ENCODE assay signal across 1 cellular context in the genomic region with DNA sequence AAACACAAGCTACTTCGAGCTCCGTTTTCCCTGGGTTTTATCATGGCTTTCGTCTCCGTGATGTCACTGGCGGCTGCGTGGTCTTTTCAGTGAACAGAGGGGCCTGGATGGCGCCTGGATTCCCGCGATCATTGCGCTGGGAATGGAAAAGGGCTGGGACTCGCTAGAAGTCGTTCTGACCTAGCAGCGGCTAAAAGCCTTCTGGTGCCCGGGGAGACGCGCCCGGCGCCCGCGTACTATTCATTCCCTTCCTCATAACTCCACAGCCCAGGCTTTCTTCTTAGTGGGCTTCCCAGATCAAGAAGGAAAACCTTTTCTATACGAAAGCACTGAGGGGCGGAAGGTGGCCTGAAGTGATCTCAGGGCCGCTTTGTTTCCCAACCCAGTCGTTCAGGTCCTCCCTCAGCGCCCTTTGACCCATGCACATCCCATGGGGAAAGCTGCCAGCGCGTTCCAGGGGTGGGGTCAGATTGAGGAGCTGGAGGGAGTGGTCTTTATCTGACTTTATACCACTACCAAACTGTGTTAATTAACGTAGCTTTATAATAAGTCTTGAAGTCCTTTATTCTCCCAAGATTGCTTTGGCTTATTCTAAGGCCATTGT.
A peak's percentile ranks its signal among the peaks of the same experiment; 100 is the strongest.
TF ChIP-seq lines count a peak whose summit lies in the region.

No MANE protein-coding gene starts in this region.

TF ChIP-seq in HepG2, 621 proteins besides CTCF, POLR2A, EP300 and RAD21 (continued from another document):
- TF ChIP-seq, protein P1, sequence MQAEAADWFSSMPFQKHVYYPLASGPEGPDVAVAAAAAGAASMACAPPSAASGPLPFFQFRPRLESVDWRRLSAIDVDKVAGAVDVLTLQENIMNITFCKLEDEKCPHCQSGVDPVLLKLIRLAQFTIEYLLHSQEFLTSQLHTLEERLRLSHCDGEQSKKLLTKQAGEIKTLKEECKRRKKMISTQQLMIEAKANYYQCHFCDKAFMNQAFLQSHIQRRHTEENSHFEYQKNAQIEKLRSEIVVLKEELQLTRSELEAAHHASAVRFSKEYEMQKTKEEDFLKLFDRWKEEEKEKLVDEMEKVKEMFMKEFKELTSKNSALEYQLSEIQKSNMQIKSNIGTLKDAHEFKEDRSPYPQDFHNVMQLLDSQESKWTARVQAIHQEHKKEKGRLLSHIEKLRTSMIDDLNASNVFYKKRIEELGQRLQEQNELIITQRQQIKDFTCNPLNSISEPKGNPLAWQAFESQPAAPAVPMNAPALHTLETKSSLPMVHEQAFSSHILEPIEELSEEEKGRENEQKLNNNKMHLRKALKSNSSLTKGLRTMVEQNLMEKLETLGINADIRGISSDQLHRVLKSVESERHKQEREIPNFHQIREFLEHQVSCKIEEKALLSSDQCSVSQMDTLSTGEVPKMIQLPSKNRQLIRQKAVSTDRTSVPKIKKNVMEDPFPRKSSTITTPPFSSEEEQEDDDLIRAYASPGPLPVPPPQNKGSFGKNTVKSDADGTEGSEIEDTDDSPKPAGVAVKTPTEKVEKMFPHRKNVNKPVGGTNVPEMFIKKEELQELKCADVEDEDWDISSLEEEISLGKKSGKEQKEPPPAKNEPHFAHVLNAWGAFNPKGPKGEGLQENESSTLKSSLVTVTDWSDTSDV (CRISPR knock-in tag; IDR thresholded peaks at IDR 0.05), result no peak
- no peak for TF ChIP-seq FOSL2 (CRISPR knock-in tag; IDR thresholded peaks at IDR 0.05)
- TF ChIP-seq, protein P2, sequence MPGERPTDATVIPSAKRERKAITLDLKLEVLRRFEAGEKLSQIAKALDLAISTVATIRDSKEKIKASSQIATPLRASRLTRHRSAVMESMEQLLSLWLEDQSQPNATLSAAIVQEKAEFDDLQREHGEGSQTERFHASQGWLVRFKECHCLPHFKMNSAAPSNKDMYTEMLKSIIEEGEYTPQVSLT (CRISPR knock-in tag; IDR thresholded peaks at IDR 0.05; ENCODE audit: borderline replicate concordance, low read depth), result no peak
- TF ChIP-seq ATF1 (CRISPR knock-in tag; IDR thresholded peaks at IDR 0.05), result no peak
- TF ChIP-seq FOSL1 (CRISPR knock-in tag; IDR thresholded peaks at IDR 0.05; ENCODE audit: borderline replicate concordance), result no peak
- TF ChIP-seq FIP1L1 (IDR thresholded peaks at IDR 0.05; ENCODE audit: borderline replicate concordance, insufficient read depth, low read depth, low read length), result no peak
- TF ChIP-seq NR2F6 (IDR thresholded peaks at IDR 0.05), result peak; percentile 29; the same call in 1 of the 2 replicates
- 0 out of 2 replicates have a peak, but pooled peaks have one; percentile 10 for TF ChIP-seq NR2F6 (CRISPR knock-in tag; IDR thresholded peaks at IDR 0.05)
- TF ChIP-seq, protein P3, sequence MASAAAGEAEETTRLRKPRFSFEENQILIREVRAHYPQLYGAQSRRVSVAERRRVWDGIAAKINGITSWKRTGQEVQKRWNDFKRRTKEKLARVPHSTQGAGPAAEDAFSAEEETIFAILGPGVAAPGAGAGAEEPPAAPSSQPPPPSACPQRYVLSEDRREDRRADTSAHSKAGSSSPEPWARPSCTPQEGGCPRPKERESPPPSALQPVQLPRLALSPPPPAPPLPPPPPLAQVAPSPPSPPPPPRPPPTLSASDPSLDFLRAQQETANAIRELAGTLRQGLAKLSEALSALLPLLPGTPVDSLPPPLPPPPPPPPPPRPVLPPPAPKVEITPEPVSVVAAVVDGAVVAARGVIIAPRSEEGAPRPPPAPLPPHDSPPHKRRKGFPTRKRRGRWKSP (CRISPR knock-in tag; IDR thresholded peaks at IDR 0.05), result no peak
- TF ChIP-seq AGO2 (optimal IDR thresholded peaks at IDR 0.05; ENCODE audit: low read depth, low read length), result peak; percentile 36
- TF ChIP-seq PRPF4 (IDR thresholded peaks at IDR 0.05; ENCODE audit: low read depth, low read length, poor library complexity, severe bottlenecking), result peak; percentile 75
- peak; percentile 79 for TF ChIP-seq ZBTB38 (CRISPR knock-in tag; IDR thresholded peaks at IDR 0.05)
- TF ChIP-seq MAFG (CRISPR knock-in tag; IDR thresholded peaks at IDR 0.05), result no peak
- 0 out of 2 replicates have a peak, but pooled peaks have one; percentile 18 for TF ChIP-seq ZNF263 (CRISPR knock-in tag; IDR thresholded peaks at IDR 0.05)
